10 cellular contexts compared by ENCODE assay signal in the genomic region with DNA sequence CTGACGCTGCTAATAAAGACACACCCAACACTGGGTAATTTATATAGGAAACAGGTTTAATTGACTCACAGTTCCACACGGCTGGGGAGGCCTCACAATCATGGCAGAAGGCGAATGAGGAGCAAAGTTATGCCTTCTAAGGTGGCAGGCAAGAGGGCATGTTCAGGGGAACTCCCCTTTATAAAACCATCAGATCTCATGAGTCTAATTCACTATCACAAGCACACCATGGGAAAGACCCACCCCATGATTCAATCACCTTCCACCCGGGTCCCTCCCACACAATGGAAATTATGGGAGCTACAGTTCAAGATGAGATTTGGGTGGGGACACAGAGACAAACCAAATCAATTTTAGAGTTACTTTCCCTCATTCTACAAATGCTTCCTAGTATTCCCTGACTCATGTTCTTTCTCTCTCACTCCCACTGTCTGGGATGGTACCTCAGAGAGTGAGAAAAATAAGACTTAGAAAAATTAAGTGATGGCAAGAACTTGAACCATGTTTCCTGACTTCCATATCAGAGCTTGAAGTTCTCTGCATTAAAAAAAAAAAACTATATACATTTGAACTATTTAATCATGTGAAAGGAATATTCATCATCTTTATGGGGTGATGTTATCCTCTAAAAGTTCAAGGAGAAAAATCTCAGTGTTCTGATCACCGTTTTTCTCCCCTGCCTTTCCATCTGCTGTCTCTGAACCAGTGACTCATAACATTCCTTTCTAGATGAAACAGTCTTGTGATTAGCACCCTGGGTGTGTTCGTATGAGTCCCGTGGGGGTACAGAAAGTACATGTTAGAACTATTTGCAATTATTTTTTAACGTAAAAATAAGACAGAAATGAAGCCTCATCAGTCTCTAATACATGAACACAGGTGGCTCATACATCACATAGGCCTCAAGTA.
DNase-seq lines count a peak whose midpoint lies in the region; ATAC-seq and TF ChIP-seq lines count a peak whose summit lies in the region.
"Had no signal": no experiment of that assay in that cellular context is flagged by ENCODE, and none has a peak within 500 bp of the region (broad histone marks: within the 10 kb centered on the region; RNA-seq: fewer than 3 reads in every experiment).

No MANE protein-coding gene starts in this region.

- no peaks in the 10 kb centered on the region for H3K27me3 Mint-ChIP-seq in CD4-positive, alpha-beta T cell
- peaks cover 0 to 1% of the 10 kb centered on the region in 2 donors for H3K27me3 Mint-ChIP-seq in CD4-positive, alpha-beta memory T cell
- H3K27me3 Mint-ChIP-seq in natural killer cell (ENCODE audit: low read depth in 2 of 2): no peaks in the 10 kb centered on the region

- no peaks in the 10 kb centered on the region for H3K4me1 Mint-ChIP-seq in CD4-positive, alpha-beta T cell (ENCODE audit: low read depth)
- H3K4me1 Mint-ChIP-seq in CD4-positive, alpha-beta memory T cell: no peaks in the 10 kb centered on the region
- H3K4me1 Mint-ChIP-seq in natural killer cell: no peaks in the 10 kb centered on the region

- no peaks in the 10 kb centered on the region for H3K4me1 ChIP-seq in CD4-positive, alpha-beta memory T cell (ENCODE audit: insufficient read depth, low read length)

- H3K4me3 Mint-ChIP-seq in CD4-positive, alpha-beta T cell: no peak overlapping the region
- no peak overlapping the region for H3K4me3 Mint-ChIP-seq in CD4-positive, alpha-beta memory T cell
- no peak overlapping the region for H3K4me3 Mint-ChIP-seq in natural killer cell

- no peak overlapping the region for H3K27ac ChIP-seq in CD4-positive, alpha-beta T cell (ENCODE audit: low read depth, low read length)
- no peak overlapping the region for H3K27ac ChIP-seq in CD4-positive, alpha-beta memory T cell (ENCODE audit: low read depth, low read length)

- no peaks in the 10 kb centered on the region for H3K9me3 Mint-ChIP-seq in CD4-positive, alpha-beta T cell
- H3K9me3 Mint-ChIP-seq in CD4-positive, alpha-beta memory T cell: no peaks in the 10 kb centered on the region
- no peaks in the 10 kb centered on the region for H3K9me3 Mint-ChIP-seq in natural killer cell

- peak; percentile 36 for DNase-seq in Caki2 (ENCODE audit: low read depth)
- peak; percentile 64 for DNase-seq in epithelial cell of proximal tubule (ENCODE audit: low read depth)
- no peak for DNase-seq in CD4-positive, alpha-beta T cell
- no peak for DNase-seq in CD4-positive, alpha-beta memory T cell
- DNase-seq in natural killer cell: no peak
- DNase-seq in activated gamma-delta T cell treated with Interleukin-2 at 50 U/mL for 16 hours: no peak
- DNase-seq: left colon, NCI-H1092 had no signal

- peak; percentile 80 for ATAC-seq in GM21381 (IDR thresholded peaks at IDR 0.05; ENCODE audit: unreplicated experiment)
- peak; percentile 89 for ATAC-seq in HG03457 (IDR thresholded peaks at IDR 0.05; ENCODE audit: unreplicated experiment)
- no peak for ATAC-seq in CD4-positive, alpha-beta T cell (ENCODE audit: poor library complexity)
- ATAC-seq in natural killer cell: no peak
- ATAC-seq: left colon had no signal

- no peaks in the 10 kb centered on the region for H3K9me3 ChIP-seq in CD4-positive, alpha-beta T cell (ENCODE audit: control insufficient read depth, low read length)
- H3K9me3 ChIP-seq in CD4-positive, alpha-beta memory T cell (ENCODE audit: control insufficient read depth in 1 of 2, low read length in 2 of 2): no peaks in the 10 kb centered on the region

- POLR2A ChIA-PET in CD4-positive, alpha-beta T cell (lab: Charles Lee): no interaction called here
- POLR2A ChIA-PET in CD4-positive, alpha-beta memory T cell (lab: Charles Lee; ENCODE audit: partially characterized antibody): no interaction called here

- TF ChIP-seq CTCF in epithelial cell of proximal tubule (conservative IDR thresholded peaks at IDR 0.05; ENCODE audit: low read depth, low read length): no peak
- no peak for TF ChIP-seq CTCF in CD4-positive, alpha-beta T cell (IDR thresholded peaks at IDR 0.05)
- no peak for TF ChIP-seq CTCF in natural killer cell (IDR thresholded peaks at IDR 0.05)

- no peaks in the 10 kb centered on the region for H3K27me3 ChIP-seq in CD4-positive, alpha-beta T cell (ENCODE audit: control insufficient read depth, insufficient read depth, low read length)
- H3K27me3 ChIP-seq in CD4-positive, alpha-beta memory T cell (ENCODE audit: insufficient read depth, low read length): no peaks in the 10 kb centered on the region

- H3K27ac Mint-ChIP-seq in CD4-positive, alpha-beta T cell: no peak overlapping the region
- H3K27ac Mint-ChIP-seq in CD4-positive, alpha-beta memory T cell: no peak overlapping the region
- no peak overlapping the region for H3K27ac Mint-ChIP-seq in natural killer cell

- H3K36me3 Mint-ChIP-seq in CD4-positive, alpha-beta T cell (ENCODE audit: low read depth): no peaks in the 10 kb centered on the region
- no peaks in the 10 kb centered on the region for H3K36me3 Mint-ChIP-seq in CD4-positive, alpha-beta memory T cell
- H3K36me3 Mint-ChIP-seq in natural killer cell: no peaks in the 10 kb centered on the region

- CTCF ChIA-PET in CD4-positive, alpha-beta T cell (lab: Charles Lee): no interaction called here
- CTCF ChIA-PET in CD4-positive, alpha-beta memory T cell (lab: Charles Lee; ENCODE audit: partially characterized antibody): no interaction called here

- no peaks in the 10 kb centered on the region for H3K36me3 ChIP-seq in CD4-positive, alpha-beta memory T cell (ENCODE audit: insufficient read depth, low read length)

- intact Hi-C loops in CD4-positive, alpha-beta T cell (cut with DNase I, micrococcal nuclease): no loop called here
- intact Hi-C loops in CD4-positive, alpha-beta memory T cell (cut with micrococcal nuclease): no loop called here
- intact Hi-C loops in natural killer cell (cut with micrococcal nuclease): no loop called here

- in situ Hi-C loops in Caki2 (cut with HindIII; ENCODE audit: low pct_unique_long_range_greater_than_20kb, low sequenced_read_pairs): no loop called here

- H3K4me3 ChIP-seq in epithelial cell of proximal tubule (ENCODE audit: low read depth, low read length): no peak overlapping the region
- no peak overlapping the region for H3K4me3 ChIP-seq in CD4-positive, alpha-beta memory T cell (ENCODE audit: low read length in 2 of 2)

Comparison
In these comparisons a context has a peak if more than half of its experiments do, and no peak if none do; other contexts are left out.
1. DNase-seq: peak in Caki2 (single experiment) and epithelial cell of proximal tubule (single experiment); none in CD4-positive, alpha-beta T cell (0 of 10), CD4-positive, alpha-beta memory T cell (0 of 5), natural killer cell (single experiment) and activated gamma-delta T cell treated with Interleukin-2 at 50 U/mL for 16 hours (single experiment).
2. ATAC-seq: peak in GM21381 (single experiment) and HG03457 (single experiment); none in CD4-positive, alpha-beta T cell (single experiment) and natural killer cell (0 of 3).